In genomic region chr11:77879218-77879617, GRCh38 we compare ENCODE assay signal across 10 cellular contexts. TPM values are rescaled to one million over a fixed set of nuclear protein-coding genes. Genes with fewer than 3 reads are reported as not detected.
DNase-seq lines count a peak whose midpoint lies in the region; ATAC-seq, FAIRE-seq and TF ChIP-seq lines count a peak whose summit lies in the region.
"Had no signal": no experiment of that assay in that cellular context is flagged by ENCODE, and none has a peak within 500 bp of the region (broad histone marks: within the 10 kb centered on the region; RNA-seq: fewer than 3 reads in every experiment).

No MANE protein-coding gene starts in this region.

- H3K9me3 ChIP-seq in aorta (ENCODE audit: control insufficient read depth, low read length) = no peaks in the 10 kb centered on the region

- H3K4me1 ChIP-seq in aorta (ENCODE audit: control insufficient read depth in 1 of 2, insufficient read depth in 2 of 2, low read length in 2 of 2) = no peaks in the 10 kb centered on the region

- FAIRE-seq in bronchial epithelial cell (lab: Jason Lieb, UNC) = peak; percentile 47
- FAIRE-seq: frontal cortex had no signal

- TF ChIP-seq CTCF in bronchial epithelial cell (IDR thresholded peaks at IDR 0.05; ENCODE audit: insufficient read depth, low read length, severe bottlenecking) = no peak
- no peak for TF ChIP-seq CTCF in mesothelial cell of epicardium (IDR thresholded peaks at IDR 0.05; ENCODE audit: unreplicated experiment)

- 73% methylated on average over 3 of the region's 3 CpGs for WGBS in aorta, 2 donors

- peaks cover 6% of the 10 kb centered on the region for H3K4me1 Mint-ChIP-seq in mesothelial cell of epicardium

- H3K27me3 ChIP-seq in bronchial epithelial cell (ENCODE audit: control insufficient read depth, insufficient read depth, low read length) (no peaks in the 10 kb centered on the region), aorta (ENCODE audit: control insufficient read depth in 1 of 2, insufficient read depth in 2 of 2, low read length in 1 of 2) (no peaks in the 10 kb centered on the region)

- H3K27ac ChIP-seq in aorta (ENCODE audit: low read depth in 1 of 2, low read length in 2 of 2) = no peak overlapping the region

- no peak overlapping the region for H3K27ac Mint-ChIP-seq in mesothelial cell of epicardium

- H3K36me3 Mint-ChIP-seq in mesothelial cell of epicardium = peaks cover 11% of the 10 kb centered on the region

- H3K9me3 Mint-ChIP-seq in mesothelial cell of epicardium = no peaks in the 10 kb centered on the region

- no peak overlapping the region for H3K4me3 ChIP-seq in bronchial epithelial cell (ENCODE audit: low read depth, low read length)
- no peak overlapping the region for H3K4me3 ChIP-seq in aorta (ENCODE audit: low read length in 2 of 2)
- H3K4me3 ChIP-seq: skin epidermis had no signal

- intact Hi-C loops in Right ventricle myocardium inferior (cut with DNase I) (no loop called here), cardiac septum (cut with DNase I) (no loop called here), aorta (cut with DNase I) (no loop called here)

- DNase-seq in Right ventricle myocardium inferior (ENCODE audit: missing footprints) (peak; percentile 80), cardiac septum (ENCODE audit: low spot score) (no peak), bronchial epithelial cell (ENCODE audit: low read depth) (no peak), aorta (peak; percentile 59 to 75), NCI-H1930 (lab: John Stamatoyannopoulos, UW) (no peak), mesothelial cell of epicardium (ENCODE audit: low spot score in 2 of 2, unreplicated experiment in 2 of 2) (no peak)

- no peaks in the 10 kb centered on the region for H3K27me3 Mint-ChIP-seq in mesothelial cell of epicardium (ENCODE audit: low read depth)

- ATAC-seq in Right ventricle myocardium inferior = peak; percentile 74
- peak; percentile 77 for ATAC-seq in HG03342 (IDR thresholded peaks at IDR 0.05; ENCODE audit: unreplicated experiment)
- no peak for ATAC-seq in aorta (ENCODE audit: low FRiP score)
- ATAC-seq in activated CD4-positive, CD25-positive, alpha-beta regulatory T cell treated with anti-CD3 and anti-CD28 coated beads, Interleukin-2, amount 50 U/mL, for 24 hours = no peak

- no peak overlapping the region for H3K4me3 Mint-ChIP-seq in mesothelial cell of epicardium

- H3K36me3 ChIP-seq in bronchial epithelial cell (ENCODE audit: control insufficient read depth, insufficient read depth, low read length) (peaks cover 1% of the 10 kb centered on the region), aorta (ENCODE audit: control insufficient read depth in 1 of 2, insufficient read depth in 2 of 2, low read length in 1 of 2) (peaks cover under 1 to 13% of the 10 kb centered on the region in 2 donors)

RNA-seq across cellular contexts. Expression of gene AAMDC, which starts 58.3 kb away (rescaled TPM):
- 139 TPM for total RNA-seq in Right ventricle myocardium inferior
- 38.5 TPM for total RNA-seq in cardiac septum
- 2.1 and 11.9 TPM in 2 replicates for total RNA-seq in bronchial epithelial cell
- total RNA-seq in aorta = 10 to 100 TPM; 28.4 to 36.5 TPM
- polyA plus RNA-seq in aorta = 100 to 1,000 TPM in 1 of 2 donors, 10 to 100 TPM in 1; 99.0 to 130 TPM
- 26.7 to 30.0 TPM (median 27.2 TPM) in 3 replicates for total RNA-seq in mesothelial cell of epicardium

RNA-seq across cellular contexts. Expression of gene RSF1, which starts 58.7 kb away (rescaled TPM):
- total RNA-seq in Right ventricle myocardium inferior (34.8 TPM), cardiac septum (52.3 TPM), bronchial epithelial cell (14.5 and 33.9 TPM in 2 replicates), aorta (100 to 1,000 TPM in 1 of 2 donors, 10 to 100 TPM in 1; 94.3 to 100 TPM), mesothelial cell of epicardium (104 to 109 TPM (median 105 TPM) in 3 replicates)
- polyA plus RNA-seq in aorta = 10 to 100 TPM; 18.2 to 22.2 TPM

Comparison
In these comparisons a context has a peak if more than half of its experiments do, and no peak if none do; other contexts are left out.
1. DNase-seq: peak in Right ventricle myocardium inferior (single experiment) and aorta (2 of 2); none in cardiac septum (single experiment), bronchial epithelial cell (single experiment), NCI-H1930 (0 of 2) and mesothelial cell of epicardium (0 of 2).
2. ATAC-seq: peak in Right ventricle myocardium inferior (single experiment) and HG03342 (single experiment); none in aorta (single experiment) and activated CD4-positive, CD25-positive, alpha-beta regulatory T cell treated with anti-CD3 and anti-CD28 coated beads, Interleukin-2, amount 50 U/mL, for 24 hours (0 of 2).